Comparison of ENCODE assay signal across 7 cellular contexts in the genomic region with DNA sequence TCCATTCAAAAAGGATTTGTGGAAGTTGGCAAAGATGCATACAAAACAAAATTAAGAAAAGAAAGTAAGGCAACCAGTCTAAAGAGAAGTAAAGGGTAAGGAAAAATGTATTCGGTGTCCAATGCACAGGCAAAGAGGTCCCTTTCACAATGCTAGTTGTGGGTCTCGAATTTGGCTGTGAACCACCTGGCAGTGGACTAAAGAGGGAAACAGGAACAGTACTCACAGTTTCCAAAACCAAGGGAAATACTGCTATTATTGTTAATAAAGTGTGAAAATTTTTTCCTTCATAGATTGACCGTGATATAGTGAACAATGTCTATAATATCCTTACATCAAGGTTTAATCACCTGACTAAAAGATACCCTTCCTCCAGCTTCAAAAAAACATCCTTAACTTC.
"Had no signal": no experiment of that assay in that cellular context is flagged by ENCODE, and none has a peak within 500 bp of the region (broad histone marks: within the 10 kb centered on the region; RNA-seq: fewer than 3 reads in every experiment).

No MANE protein-coding gene starts in this region.

- DNase-seq: H9, HCEC 1CT, KBM-7 had no signal

- H3K9me3 Mint-ChIP-seq: GM23338, H9 had no signal

- H3K27ac ChIP-seq: HL-60 had no signal

- ATAC-seq: GM23338, HepG2 had no signal

- H3K4me3 Mint-ChIP-seq: GM23338, IgD-negative memory B cell had no signal

- H3K4me3 ChIP-seq: GM23338 had no signal

- H3K27me3 Mint-ChIP-seq: IgD-negative memory B cell had no signal

- H3K36me3 Mint-ChIP-seq: IgD-negative memory B cell had no signal

- H3K27ac Mint-ChIP-seq: GM23338, IgD-negative memory B cell had no signal
